12 cellular contexts compared by ENCODE assay signal in the genomic region with DNA sequence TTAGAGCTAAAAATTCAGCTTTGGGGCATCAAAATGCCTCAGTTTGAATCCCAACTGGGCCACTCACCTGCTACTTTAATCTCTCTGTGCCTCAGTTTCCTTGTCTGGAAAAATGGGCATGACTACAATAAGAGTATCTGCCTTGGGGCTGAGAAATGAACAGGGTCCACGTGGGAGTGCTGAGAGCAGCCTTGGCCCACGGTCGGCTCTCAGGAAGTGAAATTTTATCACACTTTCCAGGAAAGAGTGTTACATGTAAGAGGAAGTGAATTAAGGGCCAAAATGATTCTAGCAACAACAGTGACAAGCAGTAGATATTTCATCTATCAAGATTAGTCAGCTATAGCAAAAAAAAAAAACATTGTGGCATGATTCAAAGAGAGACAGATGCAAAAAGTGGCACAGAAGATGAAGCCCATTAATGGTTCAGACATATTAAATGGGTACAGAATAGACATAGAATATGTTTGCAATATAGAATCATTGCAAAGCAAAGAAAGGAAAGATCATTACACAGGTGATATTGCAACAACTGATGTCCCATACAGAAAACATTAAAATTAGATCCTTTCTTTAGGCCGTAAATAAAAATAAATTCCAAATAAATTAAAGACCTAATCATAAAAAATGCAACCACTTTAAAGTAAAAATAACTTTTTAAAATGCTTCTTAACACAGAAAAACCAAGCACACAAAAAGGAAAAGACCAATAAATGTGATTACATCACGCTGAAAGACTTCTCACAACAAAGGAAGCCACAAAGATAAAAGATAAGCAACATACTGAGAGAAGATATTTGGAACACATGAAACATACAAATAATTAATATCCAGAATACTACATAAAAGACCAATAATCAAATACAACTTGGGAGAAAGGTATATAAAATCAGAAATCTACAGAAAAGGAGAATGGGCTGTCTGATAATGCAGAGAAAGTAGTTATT. TPM values are rescaled to one million over a fixed set of nuclear protein-coding genes. Genes with fewer than 3 reads are reported as not detected.
DNase-seq lines count a peak whose midpoint lies in the region; ATAC-seq and TF ChIP-seq lines count a peak whose summit lies in the region.
"Had no signal": no experiment of that assay in that cellular context is flagged by ENCODE, and none has a peak within 500 bp of the region (broad histone marks: within the 10 kb centered on the region; RNA-seq: fewer than 3 reads in every experiment).

No MANE protein-coding gene starts in this region.

- peak overlapping the region; percentile 13 for H3K4me3 Mint-ChIP-seq in CD8-positive, alpha-beta T cell
- peak overlapping the region; percentile 59 for H3K4me3 Mint-ChIP-seq in activated CD8-positive, alpha-beta T cell treated with anti-CD3 and anti-CD28 coated beads for 36 hours

- no peaks in the 10 kb centered on the region for H3K27me3 Mint-ChIP-seq in CD8-positive, alpha-beta T cell (ENCODE audit: low read depth)
- H3K27me3 Mint-ChIP-seq in activated CD8-positive, alpha-beta T cell treated with anti-CD3 and anti-CD28 coated beads for 36 hours = peaks cover 25% of the 10 kb centered on the region

- H3K27me3 ChIP-seq in CD8-positive, alpha-beta T cell (ENCODE audit: insufficient read depth, low read length) = no peaks in the 10 kb centered on the region
- H3K27me3 ChIP-seq in WERI-Rb-1 (ENCODE audit: insufficient read depth, low read depth, severe bottlenecking) (peaks cover 16% of the 10 kb centered on the region), brain microvascular endothelial cell (replicated peaks) (no peaks in the 10 kb centered on the region)
- H3K27me3 ChIP-seq: pancreas had no signal

- peak; percentile 31 for ATAC-seq in CD8-positive, alpha-beta T cell
- ATAC-seq in GM21529 (IDR thresholded peaks at IDR 0.05; ENCODE audit: unreplicated experiment) (peak; percentile 28), HG03565 (IDR thresholded peaks at IDR 0.05; ENCODE audit: unreplicated experiment) (no peak), HG03039 (IDR thresholded peaks at IDR 0.05; ENCODE audit: unreplicated experiment) (no peak)
- peak; percentile 72 for ATAC-seq in activated CD8-positive, alpha-beta T cell treated with anti-CD3 and anti-CD28 coated beads for 36 hours

- CTCF ChIA-PET in CD8-positive, alpha-beta T cell (lab: Charles Lee) = no interaction called here
- CTCF ChIA-PET in activated CD8-positive, alpha-beta T cell treated with anti-CD3 and anti-CD28 coated beads for 36 hours (lab: Charles Lee) = interaction anchor here (1.5 kb wide), 1 partner anchor 527 kb away, joined by 3 read pairs; no protein-coding TSS in a partner anchor

- H3K9me3 ChIP-seq in CD8-positive, alpha-beta T cell (ENCODE audit: low read length) = no peaks in the 10 kb centered on the region
- H3K9me3 ChIP-seq in WERI-Rb-1 (ENCODE audit: severe bottlenecking) = no peaks in the 10 kb centered on the region
- H3K9me3 ChIP-seq: pancreas had no signal

- peaks cover 24% of the 10 kb centered on the region for H3K4me1 Mint-ChIP-seq in CD8-positive, alpha-beta T cell (ENCODE audit: low read depth)
- H3K4me1 Mint-ChIP-seq in activated CD8-positive, alpha-beta T cell treated with anti-CD3 and anti-CD28 coated beads for 36 hours (ENCODE audit: low read depth) = peaks cover 44% of the 10 kb centered on the region

- TF ChIP-seq CTCF in CD8-positive, alpha-beta T cell (IDR thresholded peaks at IDR 0.05) = no peak
- TF ChIP-seq CTCF in activated CD8-positive, alpha-beta T cell treated with anti-CD3 and anti-CD28 coated beads for 36 hours (IDR thresholded peaks at IDR 0.05) = no peak
- TF ChIP-seq CTCF in WERI-Rb-1 (IDR thresholded peaks at IDR 0.05; ENCODE audit: low read depth, low read length) = no peak
- no peak for TF ChIP-seq CTCF in brain microvascular endothelial cell (IDR thresholded peaks at IDR 0.05; ENCODE audit: low read depth, low read length, missing control alignments)

- DNase-seq in CD8-positive, alpha-beta T cell = peak in 1 of 7 experiments; percentile 34
- peak; percentile 61 for DNase-seq in activated CD8-positive, alpha-beta T cell treated with anti-CD3 and anti-CD28 coated beads for 36 hours
- DNase-seq in medulla oblongata (ENCODE audit: extremely low spot score) (peak; percentile 33), WERI-Rb-1 (no peak), brain microvascular endothelial cell (no peak)
- DNase-seq: activated gamma-delta T cell, pancreas had no signal

- POLR2A ChIA-PET in CD8-positive, alpha-beta T cell (lab: Charles Lee) = interaction anchor here (1.1 kb wide), 1 partner anchor 20 kb away, joined by 3 read pairs; no protein-coding TSS in a partner anchor
- POLR2A ChIA-PET in activated CD8-positive, alpha-beta T cell treated with anti-CD3 and anti-CD28 coated beads for 36 hours (lab: Charles Lee) = no interaction called here

- no peak overlapping the region for H3K4me3 ChIP-seq in CD8-positive, alpha-beta T cell (ENCODE audit: low read depth, low read length)
- H3K4me3 ChIP-seq in WERI-Rb-1 (ENCODE audit: low read depth, low read length) (no peak overlapping the region), brain microvascular endothelial cell (ENCODE audit: low read depth, low read length) (no peak overlapping the region)
- H3K4me3 ChIP-seq: pancreas, SK-N-MC had no signal

- intact Hi-C loops in CD8-positive, alpha-beta T cell (cut with DNase I, micrococcal nuclease) = no loop called here
- intact Hi-C loops in activated CD8-positive, alpha-beta T cell treated with anti-CD3 and anti-CD28 coated beads for 36 hours (cut with micrococcal nuclease) = no loop called here

- no peaks in the 10 kb centered on the region for H3K36me3 Mint-ChIP-seq in CD8-positive, alpha-beta T cell
- H3K36me3 Mint-ChIP-seq in activated CD8-positive, alpha-beta T cell treated with anti-CD3 and anti-CD28 coated beads for 36 hours (ENCODE audit: low read depth) = peaks cover 4% of the 10 kb centered on the region

- no peaks in the 10 kb centered on the region for H3K9me3 Mint-ChIP-seq in CD8-positive, alpha-beta T cell
- no peaks in the 10 kb centered on the region for H3K9me3 Mint-ChIP-seq in activated CD8-positive, alpha-beta T cell treated with anti-CD3 and anti-CD28 coated beads for 36 hours

- H3K27ac ChIP-seq in CD8-positive, alpha-beta T cell (ENCODE audit: low read depth, low read length) = no peak overlapping the region
- H3K27ac ChIP-seq in WERI-Rb-1 = no peak overlapping the region
- H3K27ac ChIP-seq in brain microvascular endothelial cell = no peak overlapping the region
- H3K27ac ChIP-seq: pancreas, SK-N-MC had no signal

- H3K36me3 ChIP-seq in CD8-positive, alpha-beta T cell (ENCODE audit: insufficient read depth, low read length) = no peaks in the 10 kb centered on the region
- H3K36me3 ChIP-seq in WERI-Rb-1 = no peaks in the 10 kb centered on the region
- no peaks in the 10 kb centered on the region for H3K36me3 ChIP-seq in brain microvascular endothelial cell (replicated peaks)
- H3K36me3 ChIP-seq: pancreas had no signal

- H3K27ac Mint-ChIP-seq in CD8-positive, alpha-beta T cell = peak overlapping the region; percentile 6
- peak overlapping the region; percentile 82 for H3K27ac Mint-ChIP-seq in activated CD8-positive, alpha-beta T cell treated with anti-CD3 and anti-CD28 coated beads for 36 hours

- in situ Hi-C loops in brain microvascular endothelial cell (cut with HindIII; ENCODE audit: low pct_ligation_motif_present, low sequenced_read_pairs) = no loop called here

- no peaks in the 10 kb centered on the region for H3K4me1 ChIP-seq in CD8-positive, alpha-beta T cell (ENCODE audit: insufficient read depth, low read length)
- H3K4me1 ChIP-seq: pancreas had no signal

RNA-seq across cellular contexts. Expression of a gene that starts 4.3 kb away (rescaled TPM):
- 1 to 10 TPM; 1.1 to 1.2 TPM for total RNA-seq in CD8-positive, alpha-beta T cell
- 10 to 100 TPM; 16.6 to 19.0 TPM for total RNA-seq in activated CD8-positive, alpha-beta T cell treated with anti-CD3 and anti-CD28 coated beads for 36 hours
- total RNA-seq: epithelial cell of proximal tubule had no signal

RNA-seq across cellular contexts. Expression of a gene that starts 50.0 kb away (rescaled TPM):
- total RNA-seq in CD8-positive, alpha-beta T cell = not detected
- total RNA-seq in activated CD8-positive, alpha-beta T cell treated with anti-CD3 and anti-CD28 coated beads for 36 hours = not detected
- total RNA-seq: epithelial cell of proximal tubule, pancreas had no signal

Comparison
In these comparisons a context has a peak if more than half of its experiments do, and no peak if none do; other contexts are left out.
1. ATAC-seq: peak in CD8-positive, alpha-beta T cell (single experiment), GM21529 (single experiment) and activated CD8-positive, alpha-beta T cell treated with anti-CD3 and anti-CD28 coated beads for 36 hours (single experiment); none in HG03565 (single experiment) and HG03039 (single experiment).
2. DNase-seq: peak in activated CD8-positive, alpha-beta T cell treated with anti-CD3 and anti-CD28 coated beads for 36 hours (single experiment) and medulla oblongata (single experiment); none in WERI-Rb-1 (single experiment) and brain microvascular endothelial cell (single experiment).
3. RNA of a gene that starts 4.3 kb away (total RNA-seq): 16.6 to 19.0 TPM in activated CD8-positive, alpha-beta T cell treated with anti-CD3 and anti-CD28 coated beads for 36 hours; 1.1 to 1.2 TPM in CD8-positive, alpha-beta T cell; every median in the first group is over 4 times any median in the second.